ENCODE assay signal across 12 cellular contexts in genomic region chr15:65787260-65787659, GRCh38. TPM values are rescaled to one million over a fixed set of nuclear protein-coding genes. Genes with fewer than 3 reads are reported as not detected.
A peak's percentile ranks its signal among the peaks of the same experiment; 100 is the strongest.
DNase-seq lines count a peak whose midpoint lies in the region; ATAC-seq and TF ChIP-seq lines count a peak whose summit lies in the region.
"Had no signal": no experiment of that assay in that cellular context is flagged by ENCODE, and none has a peak within 500 bp of the region (broad histone marks: within the 10 kb centered on the region; RNA-seq: fewer than 3 reads in every experiment).

No MANE protein-coding gene starts in this region.

- H3K4me2 ChIP-seq in SK-N-SH = peak overlapping the region; percentile 61

- H3K27me3 Mint-ChIP-seq in T-helper 17 cell = no peaks in the 10 kb centered on the region
- no peaks in the 10 kb centered on the region for H3K27me3 Mint-ChIP-seq in stimulated activated memory B cell treated with anti-CD40 and anti-IgM and Interleukin-4, amounts not matched to agents 10 μg/mL and 1 μg/mL and 100 μg/mL, for 72 hours

- no peak for ATAC-seq in SK-N-SH treated with all-trans-retinoic acid at 6 μM for 48 hours
- no peak for ATAC-seq in T-helper 17 cell
- ATAC-seq in foreskin keratinocyte = no peak
- ATAC-seq in stimulated activated memory B cell treated with anti-CD40 and anti-IgM and Interleukin-4, amounts not matched to agents 10 μg/mL and 1 μg/mL and 100 μg/mL, for 72 hours = no peak
- no peak for ATAC-seq in GM18502 (IDR thresholded peaks at IDR 0.05; ENCODE audit: poor library complexity, unreplicated experiment)

- no peak for TF ChIP-seq RAD21 in SK-N-SH (IDR thresholded peaks at IDR 0.05; ENCODE audit: low read length)

- peaks cover 9% of the 10 kb centered on the region for H3F3A ChIP-seq in SK-N-SH (replicated peaks; ENCODE audit: insufficient read depth)

- DNase-seq in SK-N-SH = no peak
- DNase-seq in T-helper 17 cell = no peak
- DNase-seq in foreskin keratinocyte = no peak
- DNase-seq in stimulated activated naive CD4-positive, alpha-beta T cell (lab: John Stamatoyannopoulos, UW) = no peak
- DNase-seq in dermis blood vessel endothelial cell = no peak
- DNase-seq: 8988T, activated gamma-delta T cell treated with Interleukin-2 at 50 U/mL for 16 hours, islet precursor cell, NCI-H345 had no signal

- peak overlapping the region in 1 of 2 experiments; percentile 41; a peak in 3 of 4 replicates for H3K4me3 ChIP-seq in SK-N-SH (ENCODE audit: low read depth in 2 of 2, low read length in 1 of 2)

- H3K4me1 ChIP-seq in SK-N-SH (ENCODE audit: control insufficient read depth in 1 of 2, insufficient read depth in 2 of 2, low read depth in 1 of 2, low read length in 1 of 2) (peaks cover 0 to 3% of the 10 kb centered on the region in 2 experiments; a peak in 2 of 4 replicates), foreskin keratinocyte (peaks cover 20% of the 10 kb centered on the region)

- H3K4me1 Mint-ChIP-seq in T-helper 17 cell = peaks cover 26% of the 10 kb centered on the region
- peaks cover 37% of the 10 kb centered on the region for H3K4me1 Mint-ChIP-seq in stimulated activated memory B cell treated with anti-CD40 and anti-IgM and Interleukin-4, amounts not matched to agents 10 μg/mL and 1 μg/mL and 100 μg/mL, for 72 hours

- no peaks in the 10 kb centered on the region for H3K27me3 ChIP-seq in SK-N-SH (ENCODE audit: insufficient read depth)
- H3K27me3 ChIP-seq in foreskin keratinocyte = no peaks in the 10 kb centered on the region

- no peaks in the 10 kb centered on the region for H3K9me3 Mint-ChIP-seq in stimulated activated memory B cell treated with anti-CD40 and anti-IgM and Interleukin-4, amounts not matched to agents 10 μg/mL and 1 μg/mL and 100 μg/mL, for 72 hours

- 18% methylated on average over 2 of the region's 2 CpGs for WGBS in SK-N-SH (ENCODE audit: low lambda C conversion rate)

- no peak for TF ChIP-seq EP300 in SK-N-SH (IDR thresholded peaks at IDR 0.05; ENCODE audit: borderline replicate concordance in 1 of 2, low read depth in 1 of 2, low read length in 1 of 2)

- no peaks in the 10 kb centered on the region for H3K9me2 ChIP-seq in SK-N-SH

- peak overlapping the region; percentile 67 for H3K27ac Mint-ChIP-seq in T-helper 17 cell
- peak overlapping the region; percentile 85 for H3K27ac Mint-ChIP-seq in stimulated activated memory B cell treated with anti-CD40 and anti-IgM and Interleukin-4, amounts not matched to agents 10 μg/mL and 1 μg/mL and 100 μg/mL, for 72 hours

- peak overlapping the region; percentile 62 for H3K4me3 Mint-ChIP-seq in T-helper 17 cell
- peak overlapping the region; percentile 51 for H3K4me3 Mint-ChIP-seq in stimulated activated memory B cell treated with anti-CD40 and anti-IgM and Interleukin-4, amounts not matched to agents 10 μg/mL and 1 μg/mL and 100 μg/mL, for 72 hours

- no peaks in the 10 kb centered on the region for H4K20me1 ChIP-seq in SK-N-SH (ENCODE audit: insufficient read depth)

- H3K9me3 ChIP-seq in SK-N-SH (no peaks in the 10 kb centered on the region), T-helper 17 cell (ENCODE audit: control insufficient read depth, low read length, poor library complexity, severe bottlenecking) (no peaks in the 10 kb centered on the region)

- POLR2A ChIA-PET in SK-N-SH (lab: Yijun Ruan, JAX) = no interaction called here

- no peaks in the 10 kb centered on the region for H3K36me3 Mint-ChIP-seq in T-helper 17 cell (ENCODE audit: low read depth)
- peaks cover 6% of the 10 kb centered on the region for H3K36me3 Mint-ChIP-seq in stimulated activated memory B cell treated with anti-CD40 and anti-IgM and Interleukin-4, amounts not matched to agents 10 μg/mL and 1 μg/mL and 100 μg/mL, for 72 hours

- H3K9ac ChIP-seq in SK-N-SH = peak overlapping the region; percentile 64

- CTCF ChIA-PET in SK-N-SH (lab: Yijun Ruan, JAX) = interaction anchor here (1.4 kb wide), 1 partner anchor 149 kb away, joined by 4 read pairs; no protein-coding TSS in a partner anchor

- peaks cover 47% of the 10 kb centered on the region for H3K79me2 ChIP-seq in SK-N-SH (ENCODE audit: insufficient read depth)

- peak overlapping the region; percentile 92 for H2AFZ ChIP-seq in SK-N-SH (ENCODE audit: low read depth)

- TF ChIP-seq CTCF in SK-N-SH (IDR thresholded peaks at IDR 0.05) (no peak), foreskin keratinocyte (conservative IDR thresholded peaks at IDR 0.05) (no peak)

- no peaks in the 10 kb centered on the region for H3K36me3 ChIP-seq in SK-N-SH (replicated peaks in 1 of 2; ENCODE audit: control insufficient read depth in 1 of 2, insufficient read depth in 2 of 2, low read length in 1 of 2)

- peak overlapping the region; percentile 18 to 79 for H3K27ac ChIP-seq in SK-N-SH (ENCODE audit: low read depth in 2 of 2, low read length in 1 of 2)
- H3K27ac ChIP-seq in foreskin keratinocyte = peak overlapping the region; percentile 80

TF ChIP-seq in SK-N-SH, 30 proteins besides CTCF, POLR2A, EP300 and RAD21 (continues in another document):
- no peak for TF ChIP-seq ZBTB33 (IDR thresholded peaks at IDR 0.05; ENCODE audit: borderline replicate concordance, low read depth)
- TF ChIP-seq USF2 (IDR thresholded peaks at IDR 0.05; ENCODE audit: borderline replicate concordance, low read depth, low read length) = no peak

TF ChIP-seq in SK-N-SH treated with all-trans-retinoic acid at 6 μM for 48 hours, 23 proteins besides CTCF, POLR2A, EP300 and RAD21:
- TF ChIP-seq OSR1 (CRISPR knock-in tag; IDR thresholded peaks at IDR 0.05) = no peak
- TF ChIP-seq RARB (CRISPR knock-in tag; IDR thresholded peaks at IDR 0.05) = no peak
- TF ChIP-seq ZNF565 (CRISPR knock-in tag; conservative IDR thresholded peaks at IDR 0.05; ENCODE audit: low read depth) = no peak
- TF ChIP-seq ZFP3 (CRISPR knock-in tag; IDR thresholded peaks at IDR 0.05) = no peak
- no peak for TF ChIP-seq GLIS3 (CRISPR knock-in tag; IDR thresholded peaks at IDR 0.05)
- no peak for TF ChIP-seq ZFP30 (CRISPR knock-in tag; IDR thresholded peaks at IDR 0.05)
- no peak for TF ChIP-seq CREB5 (CRISPR knock-in tag; IDR thresholded peaks at IDR 0.05; ENCODE audit: low read depth)

RNA-seq across cellular contexts. Expression of gene DENND4A, which starts 4.8 kb away (rescaled TPM):
- polyA plus RNA-seq in SK-N-SH (2012; rRNA removed) (2.5 and 3.2 TPM in 2 replicates), foreskin keratinocyte (5.8 and 6.2 TPM in 2 replicates)
- 3.5 and 4.1 TPM in 2 replicates for polyA plus RNA-seq in SK-N-SH (2012; cell fraction: cytosol; rRNA removed)
- polyA plus RNA-seq in SK-N-SH (2012; cell fraction: nucleus; rRNA removed) = 2.8 and 6.6 TPM in 2 replicates
- total RNA-seq in T-helper 17 cell (10 to 100 TPM; 63.5 to 71.7 TPM), foreskin keratinocyte (11.5 and 12.9 TPM in 2 replicates), dermis blood vessel endothelial cell (27.6 and 41.5 TPM in 2 replicates)
